Comparison of ENCODE assay signal across 8 cellular contexts in genomic region chr5:112921833-112922817, GRCh38. TPM values are rescaled to one million over a fixed set of nuclear protein-coding genes. Genes with fewer than 3 reads are reported as not detected.
DNase-seq lines count a peak whose midpoint lies in the region; ATAC-seq, FAIRE-seq and TF ChIP-seq lines count a peak whose summit lies in the region.

REEP5 (minus strand) TSS chr5:112922227; CDS start chr5:112922190, 37 bp downstream.

- peak within 1 kb of the TSS; percentile 91 for H3K27ac ChIP-seq in HepG2 (ENCODE audit: extremely low read length, insufficient read depth, low read length)

- DNase-seq in BE2C (peak; percentile 92), NCI-H524 treated with DMSO at 0.1 percent for 48 hours (lab: John Stamatoyannopoulos, UW) (peak; percentile 14), dedifferentiated amniotic fluid mesenchymal stem cell (ENCODE audit: extremely low spot score) (peak; percentile 69), HepG2 (ENCODE audit: low spot score) (peak; percentile 56)
- peak; percentile 80 for DNase-seq in activated CD4-positive, alpha-beta T cell treated with anti-CD3 and anti-CD28 coated beads, Interleukin-2, amount 50 U/mL, for 1 hour
- peak; percentile 83 for DNase-seq in stimulated activated CD4-positive, alpha-beta T cell treated with anti-CD3 and anti-CD28 coated beads, Interleukin-4, amount 100 ng/mL, for 24 hours

- peak; percentile 62 for ATAC-seq in HG03439 (IDR thresholded peaks at IDR 0.05; ENCODE audit: unreplicated experiment)
- peak; percentile 92 for ATAC-seq in HepG2

- POLR2A ChIA-PET in HepG2 (lab: Yijun Ruan, JAX), result interaction anchor here (0.7 to 4.0 kb wide), 9 partner anchors 13 to 61 kb away, joined by 3 to 30 read pairs (median 10); partner anchors contain the start of genes DCP2 and SRP19

- TF ChIP-seq POLR2A in GM19193 (IDR thresholded peaks at IDR 0.05; ENCODE audit: extremely low read depth, insufficient read depth, insufficient read length), result peak; percentile 86
- peak; percentile 93 to 95 for TF ChIP-seq POLR2A in HepG2 (IDR thresholded peaks at IDR 0.05; ENCODE audit: insufficient read depth in 1 of 2, low read depth in 2 of 2, low read length in 2 of 2)

- H3K9ac ChIP-seq in HepG2 (ENCODE audit: insufficient read depth, low read depth, low read length), result peak within 1 kb of the TSS; percentile 94

- H3K9me3 ChIP-seq in BE2C (no peaks in the 10 kb centered on the region), HepG2 (ENCODE audit: low read length) (no peaks in the 10 kb centered on the region)

- CTCF ChIA-PET in HepG2 (lab: Yijun Ruan, JAX; ENCODE audit: low intra/inter-chr PET ratio, low total read pairs), result interaction anchor here (1.0 kb wide), 1 partner anchor 165 kb away, joined by 3 read pairs; no protein-coding TSS in a partner anchor

- H3K4me1 ChIP-seq in BE2C, result no peaks in the 10 kb centered on the region; the same call in 1 of the 2 replicates
- H3K4me1 ChIP-seq in HepG2 (ENCODE audit: insufficient read depth, low read length), result peaks cover 50% of the 10 kb centered on the region

- peaks cover 24% of the 10 kb centered on the region for H3K79me2 ChIP-seq in HepG2 (ENCODE audit: insufficient read depth, low read length)

- H3K27me3 ChIP-seq in BE2C (no peaks in the 10 kb centered on the region), HepG2 (ENCODE audit: control insufficient read depth in 1 of 2, insufficient read depth in 2 of 2, low read length in 2 of 2) (no peaks in the 10 kb centered on the region)

- no TSS peak for BruUV-seq in HepG2 (replicated peaks; lab: Mats Ljungman, UMichigan)

- H3K4me3 ChIP-seq in BE2C (ENCODE audit: low read depth, low read length) (peak within 1 kb of the TSS; percentile 83), HepG2 (replicated peaks in 1 of 3; ENCODE audit: insufficient read depth in 1 of 3, low read depth in 2 of 3, low read length in 3 of 3) (peak within 1 kb of the TSS; percentile 91 to 99 (median 98))

- in situ Hi-C loops in HepG2 (cut with HindIII; ENCODE audit: extremely low pct_ligation_motif_present, low pct_unique_long_range_greater_than_20kb), result no loop called here

- peak within 1 kb of the TSS; percentile 30 for H2AFZ ChIP-seq in HepG2 (ENCODE audit: low read length)

- 3% methylated on average over 24 of the region's 80 CpGs for WGBS in HepG2 (ENCODE audit: low lambda C conversion rate)

- no peak for TF ChIP-seq EP300 in HepG2 (IDR thresholded peaks at IDR 0.05; ENCODE audit: low read depth in 2 of 2, low read length in 2 of 2)
- TF ChIP-seq EP300 in HepG2 (CRISPR knock-in tag; IDR thresholded peaks at IDR 0.05; ENCODE audit: borderline replicate concordance), result no peak

- peak within 1 kb of the TSS; percentile 83 for H3K4me2 ChIP-seq in HepG2 (ENCODE audit: low read depth, low read length)

- H4K20me1 ChIP-seq in HepG2 (ENCODE audit: insufficient read depth, low read length), result no peaks in the 10 kb centered on the region

- peak; percentile 83 for TF ChIP-seq RAD21 in HepG2 (CRISPR knock-in tag; IDR thresholded peaks at IDR 0.05)

- TF ChIP-seq CTCF in BE2C (IDR thresholded peaks at IDR 0.05; ENCODE audit: low read depth, low read length), result peak; percentile 62
- peak; percentile 81 for TF ChIP-seq CTCF in HepG2 (CRISPR knock-in tag; IDR thresholded peaks at IDR 0.05)

- intact Hi-C loops in HepG2 (cut with micrococcal nuclease; ENCODE audit: unreplicated experiment), result loop anchor here (1.0 to 5.0 kb wide), 5 partner anchors 39 to 1830 kb away; partner anchors contain the start of genes DCP2, SRP19 and WDR36

- no peak for FAIRE-seq in HepG2 (lab: Jason Lieb, UNC)

- H3K36me3 ChIP-seq in BE2C, result peaks cover 28% of the 10 kb centered on the region
- peaks cover 1 to 11% of the 10 kb centered on the region in 2 experiments; a peak in 2 of 5 replicates for H3K36me3 ChIP-seq in HepG2 (replicated peaks in 1 of 2; ENCODE audit: control insufficient read depth in 1 of 2, insufficient read depth in 2 of 2, low read length in 2 of 2)

TF ChIP-seq in HepG2, 621 proteins besides CTCF, POLR2A, EP300 and RAD21 (continues in another document):
- TF ChIP-seq, protein P1, sequence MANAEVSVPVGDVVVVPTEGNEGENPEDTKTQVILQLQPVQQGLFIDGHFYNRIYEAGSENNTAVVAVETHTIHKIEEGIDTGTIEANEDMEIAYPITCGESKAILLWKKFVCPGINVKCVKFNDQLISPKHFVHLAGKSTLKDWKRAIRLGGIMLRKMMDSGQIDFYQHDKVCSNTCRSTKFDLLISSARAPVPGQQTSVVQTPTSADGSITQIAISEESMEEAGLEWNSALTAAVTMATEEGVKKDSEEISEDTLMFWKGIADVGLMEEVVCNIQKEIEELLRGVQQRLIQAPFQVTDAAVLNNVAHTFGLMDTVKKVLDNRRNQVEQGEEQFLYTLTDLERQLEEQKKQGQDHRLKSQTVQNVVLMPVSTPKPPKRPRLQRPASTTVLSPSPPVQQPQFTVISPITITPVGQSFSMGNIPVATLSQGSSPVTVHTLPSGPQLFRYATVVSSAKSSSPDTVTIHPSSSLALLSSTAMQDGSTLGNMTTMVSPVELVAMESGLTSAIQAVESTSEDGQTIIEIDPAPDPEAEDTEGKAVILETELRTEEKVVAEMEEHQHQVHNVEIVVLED (CRISPR knock-in tag; IDR thresholded peaks at IDR 0.05; ENCODE audit: borderline replicate concordance), result peak; percentile 41; the same call in 1 of the 2 replicates
- TF ChIP-seq ZNF546 (CRISPR knock-in tag; conservative IDR thresholded peaks at IDR 0.05), result 0 out of 2 replicates have a peak, but pooled peaks have one; percentile 14
- TF ChIP-seq SPEN (CRISPR knock-in tag; IDR thresholded peaks at IDR 0.05; ENCODE audit: low read depth), result peak; percentile 43; the same call in 1 of the 2 replicates
- peak; percentile 82 for TF ChIP-seq KDM4B (CRISPR knock-in tag; IDR thresholded peaks at IDR 0.05)
- peak; percentile 58; the same call in 1 of the 2 replicates for TF ChIP-seq ZNF468 (CRISPR knock-in tag; IDR thresholded peaks at IDR 0.05)
- peak; percentile 20; the same call in 1 of the 2 replicates for TF ChIP-seq REXO4 (CRISPR knock-in tag; IDR thresholded peaks at IDR 0.05; ENCODE audit: borderline replicate concordance)
- TF ChIP-seq HNF1A (IDR thresholded peaks at IDR 0.05; ENCODE audit: low read depth), result no peak
- peak; percentile 52; the same call in 1 of the 2 replicates for TF ChIP-seq HNF1A (CRISPR knock-in tag; IDR thresholded peaks at IDR 0.05; ENCODE audit: borderline replicate concordance)
- TF ChIP-seq SIN3B (IDR thresholded peaks at IDR 0.05; ENCODE audit: low read length), result 0 out of 2 replicates have a peak, but pooled peaks have one; percentile 11
- 0 out of 2 replicates have a peak, but pooled peaks have one; percentile 22 for TF ChIP-seq ZKSCAN5 (CRISPR knock-in tag; IDR thresholded peaks at IDR 0.05)

RNA-seq across cellular contexts. Expression of gene REEP5, which starts in this region (rescaled TPM):
- polyA plus RNA-seq in BE2C (2012; ENCODE audit: insufficient read depth, insufficient read length, low read depth), result 137 TPM
- 26.3 and 49.4 TPM in 2 replicates for total RNA-seq in HepG2 (2016; rRNA removed; fragmentation: Illumina TruSeq; extraction: Trizol)
- 13.4 and 19.2 TPM in 2 replicates for total RNA-seq in HepG2 (2016; cell fraction: cytosol; rRNA removed; fragmentation: Illumina TruSeq; extraction: Trizol; ENCODE audit: low read depth)
- total RNA-seq in HepG2 (2016; cell fraction: insoluble cytoplasmic fraction; rRNA removed; fragmentation: Illumina TruSeq; extraction: Trizol), result 28.3 and 50.6 TPM in 2 replicates
- 14.5 and 17.4 TPM in 2 replicates for total RNA-seq in HepG2 (2016; cell fraction: membrane; rRNA removed; fragmentation: Illumina TruSeq; extraction: Trizol)
- 39.0 and 46.8 TPM in 2 replicates for total RNA-seq in HepG2 (2016; cell fraction: nucleus; rRNA removed; fragmentation: Illumina TruSeq; extraction: Trizol)
- 217 and 239 TPM in 2 replicates for polyA plus RNA-seq in HepG2 (2011; rRNA removed)
- polyA plus RNA-seq in HepG2 (2011; cell fraction: cytosol; rRNA removed), result 109 and 117 TPM in 2 replicates
- 33.6 and 41.1 TPM in 2 replicates for polyA plus RNA-seq in HepG2 (2011; cell fraction: nucleus; rRNA removed)
- polyA plus RNA-seq in HepG2 (2012), result 46.8 and 51.5 TPM in 2 replicates
- 28.6 and 31.5 TPM in 2 replicates for polyA plus RNA-seq in HepG2 (2016; cell fraction: cytosol; fragmentation: Illumina TruSeq; extraction: Trizol; ENCODE audit: low read depth)
- 50.0 and 51.6 TPM in 2 replicates for polyA plus RNA-seq in HepG2 (2016; cell fraction: insoluble cytoplasmic fraction; fragmentation: Illumina TruSeq; extraction: Trizol; ENCODE audit: low read depth)
- polyA plus RNA-seq in HepG2 (2016; cell fraction: membrane; fragmentation: Illumina TruSeq; extraction: Trizol; ENCODE audit: low read depth), result 18.4 and 23.4 TPM in 2 replicates
- 95.9 and 120 TPM in 2 replicates for polyA plus RNA-seq in HepG2 (2016; cell fraction: nucleus; fragmentation: Illumina TruSeq; extraction: Trizol; ENCODE audit: insufficient read depth, low read depth)
- polyA minus RNA-seq in HepG2 (2011; rRNA and poly(A)+ RNA removed; ENCODE audit: low replicate concordance), result 214 and 312 TPM in 2 replicates
- polyA minus RNA-seq in HepG2 (2011; cell fraction: cytosol; rRNA and poly(A)+ RNA removed), result 57.0 and 58.9 TPM in 2 replicates
- polyA minus RNA-seq in HepG2 (2011; cell fraction: nucleus; rRNA and poly(A)+ RNA removed), result 27.4 and 38.7 TPM in 2 replicates

Comparison
In these comparisons a context has a peak if more than half of its experiments do, and no peak if none do; other contexts are left out.
1. Peak in every context shown above with its lines: DNase-seq, ATAC-seq, H3K4me3 ChIP-seq and H3K27ac ChIP-seq.
2. DNase-seq: peak in every context shown above with its lines; median percentile 92 in BE2C; 83 in stimulated activated CD4-positive, alpha-beta T cell treated with anti-CD3 and anti-CD28 coated beads, Interleukin-4, amount 100 ng/mL, for 24 hours; 80 in activated CD4-positive, alpha-beta T cell treated with anti-CD3 and anti-CD28 coated beads, Interleukin-2, amount 50 U/mL, for 1 hour; 69 in dedifferentiated amniotic fluid mesenchymal stem cell; 56 in HepG2; 14 in NCI-H524 treated with DMSO at 0.1 percent for 48 hours.